2 cellular contexts compared by ENCODE assay signal in the genomic region with DNA sequence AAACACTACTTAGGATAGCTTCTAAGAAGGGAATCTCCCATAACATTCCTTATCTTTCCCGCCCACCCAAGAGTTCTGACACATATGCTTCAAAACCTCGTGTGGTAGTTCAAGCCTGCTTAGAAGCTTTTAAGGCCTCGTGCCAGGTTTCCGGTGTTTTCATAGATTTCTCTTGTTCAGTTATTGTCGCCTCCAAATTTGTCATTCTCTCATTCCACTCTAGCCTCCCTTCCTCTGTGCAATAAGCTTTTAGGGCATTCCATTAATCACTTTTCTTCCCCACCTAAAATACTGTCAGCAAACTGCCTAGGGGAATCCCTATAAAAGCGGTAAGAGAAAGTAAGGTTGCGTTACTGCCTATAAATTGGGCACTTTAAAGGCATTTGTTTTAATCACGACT.
TF ChIP-seq lines count a peak whose summit lies in the region.

No MANE protein-coding gene starts in this region.

TF ChIP-seq in SK-N-SH, 30 proteins besides CTCF, POLR2A, EP300 and RAD21 (continued from another document):
- TF ChIP-seq, protein P1, sequence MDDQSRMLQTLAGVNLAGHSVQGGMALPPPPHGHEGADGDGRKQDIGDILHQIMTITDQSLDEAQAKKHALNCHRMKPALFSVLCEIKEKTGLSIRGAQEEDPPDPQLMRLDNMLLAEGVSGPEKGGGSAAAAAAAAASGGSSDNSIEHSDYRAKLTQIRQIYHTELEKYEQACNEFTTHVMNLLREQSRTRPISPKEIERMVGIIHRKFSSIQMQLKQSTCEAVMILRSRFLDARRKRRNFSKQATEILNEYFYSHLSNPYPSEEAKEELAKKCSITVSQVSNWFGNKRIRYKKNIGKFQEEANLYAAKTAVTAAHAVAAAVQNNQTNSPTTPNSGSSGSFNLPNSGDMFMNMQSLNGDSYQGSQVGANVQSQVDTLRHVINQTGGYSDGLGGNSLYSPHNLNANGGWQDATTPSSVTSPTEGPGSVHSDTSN (IDR thresholded peaks at IDR 0.05), result no peak
- TF ChIP-seq RXRA (IDR thresholded peaks at IDR 0.05; ENCODE audit: borderline replicate concordance, low read depth), result no peak
- TF ChIP-seq TAF1 (IDR thresholded peaks at IDR 0.05; ENCODE audit: borderline replicate concordance, low read depth, low read length), result no peak
- TF ChIP-seq IRF3 (IDR thresholded peaks at IDR 0.05; ENCODE audit: low read depth, low read length), result no peak
- TF ChIP-seq MAX (IDR thresholded peaks at IDR 0.05; ENCODE audit: low read depth), result no peak
- no peak for TF ChIP-seq FOXM1 (IDR thresholded peaks at IDR 0.05; ENCODE audit: low read depth)
- no peak for TF ChIP-seq RFX5 (IDR thresholded peaks at IDR 0.05; ENCODE audit: low read length)

TF ChIP-seq in SK-N-SH treated with all-trans-retinoic acid at 6 μM for 48 hours, 23 proteins besides CTCF, POLR2A, EP300 and RAD21 (continued from another document):
- TF ChIP-seq CSRNP3 (CRISPR knock-in tag; IDR thresholded peaks at IDR 0.05) (no peak), GLIS3 (CRISPR knock-in tag; IDR thresholded peaks at IDR 0.05) (no peak), RARB (CRISPR knock-in tag; IDR thresholded peaks at IDR 0.05) (no peak), CSDC2 (CRISPR knock-in tag; IDR thresholded peaks at IDR 0.05) (no peak)
